ENCODE assay signal across 9 cellular contexts in the genomic region with DNA sequence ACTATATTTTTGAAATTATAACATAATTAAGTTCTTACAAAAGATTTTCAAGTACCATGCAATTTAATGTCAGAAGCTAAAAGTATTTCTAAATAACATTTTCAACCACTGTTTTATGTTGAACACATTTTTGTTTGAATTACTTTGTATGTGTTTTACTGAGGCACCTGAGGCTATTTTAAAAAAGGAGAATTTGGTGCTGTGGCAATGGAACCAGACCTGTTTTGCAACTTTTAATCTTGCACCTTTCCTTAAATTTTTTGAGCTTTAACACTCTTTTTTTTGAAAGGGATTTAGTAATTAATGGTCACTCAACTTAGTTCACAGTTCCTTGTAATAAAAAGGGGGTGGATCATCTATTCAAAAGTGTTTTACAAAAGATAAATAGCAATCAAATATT.
"Had no signal": no experiment of that assay in that cellular context is flagged by ENCODE, and none has a peak within 500 bp of the region (broad histone marks: within the 10 kb centered on the region; RNA-seq: fewer than 3 reads in every experiment).

No MANE protein-coding gene starts in this region.

- H3K4me3 ChIP-seq: GM23248, HAP-1 had no signal

- H3K9me3 ChIP-seq: HAP-1 had no signal

- H2AFZ ChIP-seq: GM23248 had no signal

- H3K27ac Mint-ChIP-seq: HFFc6, IgD-negative memory B cell had no signal

- H3K4me1 Mint-ChIP-seq: IgD-negative memory B cell had no signal

- H3K36me3 ChIP-seq: HAP-1 had no signal

- ATAC-seq: HCT116, HepG2 had no signal

- H3K27me3 Mint-ChIP-seq: IgD-negative memory B cell had no signal

- H3K9ac ChIP-seq: GM23248 had no signal

- H3K4me3 Mint-ChIP-seq: HFFc6, IgD-negative memory B cell had no signal

- H3K36me3 Mint-ChIP-seq: IgD-negative memory B cell had no signal

- H3K4me1 ChIP-seq: HAP-1 had no signal

- H3K27ac ChIP-seq: GM23248, HL-60 had no signal

- DNase-seq: GM23248, GOT3, H7, HFFc6 had no signal
